ENCODE assay signal across 1 cellular context in the genomic region with DNA sequence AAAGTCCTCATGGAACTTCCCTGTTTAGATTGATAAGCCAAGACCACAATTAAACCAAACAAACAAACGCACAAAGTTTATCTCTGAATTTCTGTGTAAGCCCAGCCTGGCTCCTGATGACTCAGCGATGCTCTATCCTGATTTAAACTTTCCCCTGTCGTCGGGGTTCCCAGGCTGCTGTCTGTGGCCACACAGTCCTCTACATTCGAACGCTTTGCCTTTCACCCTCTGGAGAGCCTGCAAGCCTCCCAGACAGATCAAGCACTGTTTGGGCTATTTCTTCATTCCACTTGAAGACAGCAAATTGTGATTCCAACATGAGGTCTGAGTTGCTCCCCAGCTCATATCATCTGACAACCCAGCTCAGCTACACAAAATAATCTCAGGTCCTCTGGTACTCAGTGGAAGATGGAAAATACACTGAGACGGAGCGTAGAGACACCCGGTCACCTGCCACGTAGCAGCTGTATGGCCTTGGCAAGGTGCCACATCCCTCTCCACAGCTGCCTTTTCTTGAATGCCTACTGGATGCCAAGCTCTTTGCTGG.
A peak's percentile ranks its signal among the peaks of the same experiment; 100 is the strongest.
TF ChIP-seq lines count a peak whose summit lies in the region.

No MANE protein-coding gene starts in this region.

TF ChIP-seq in IMR-90, 13 proteins besides CTCF, POLR2A, EP300 and RAD21:
- TF ChIP-seq NFE2L2 (IDR thresholded peaks at IDR 0.05; ENCODE audit: low read depth, low read length) (peak; percentile 71), BHLHE40 (IDR thresholded peaks at IDR 0.05; ENCODE audit: low read depth, low read length) (no peak), CEBPB (IDR thresholded peaks at IDR 0.05; ENCODE audit: low read depth, low read length) (no peak), FOS (IDR thresholded peaks at IDR 0.05; ENCODE audit: low read depth, low read length) (peak; percentile 53; the same call in 1 of the 2 replicates), RCOR1 (IDR thresholded peaks at IDR 0.05; ENCODE audit: insufficient replicate concordance, low read length) (no peak), MAZ (IDR thresholded peaks at IDR 0.05; ENCODE audit: borderline replicate concordance, low read depth, low read length) (no peak), USF2 (IDR thresholded peaks at IDR 0.05; ENCODE audit: low read depth, low read length) (no peak), CHD1 (IDR thresholded peaks at IDR 0.05; ENCODE audit: low read depth, low read length) (no peak), RFX5 (IDR thresholded peaks at IDR 0.05; ENCODE audit: low read depth, low read length) (no peak), SMC3 (IDR thresholded peaks at IDR 0.05; ENCODE audit: low read depth, low read length) (no peak), MXI1 (IDR thresholded peaks at IDR 0.05; ENCODE audit: borderline replicate concordance, low read depth, low read length) (no peak), MAFK (IDR thresholded peaks at IDR 0.05; ENCODE audit: low read depth, low read length) (peak; percentile 39; the same call in 1 of the 2 replicates)
- TF ChIP-seq, protein P1, sequence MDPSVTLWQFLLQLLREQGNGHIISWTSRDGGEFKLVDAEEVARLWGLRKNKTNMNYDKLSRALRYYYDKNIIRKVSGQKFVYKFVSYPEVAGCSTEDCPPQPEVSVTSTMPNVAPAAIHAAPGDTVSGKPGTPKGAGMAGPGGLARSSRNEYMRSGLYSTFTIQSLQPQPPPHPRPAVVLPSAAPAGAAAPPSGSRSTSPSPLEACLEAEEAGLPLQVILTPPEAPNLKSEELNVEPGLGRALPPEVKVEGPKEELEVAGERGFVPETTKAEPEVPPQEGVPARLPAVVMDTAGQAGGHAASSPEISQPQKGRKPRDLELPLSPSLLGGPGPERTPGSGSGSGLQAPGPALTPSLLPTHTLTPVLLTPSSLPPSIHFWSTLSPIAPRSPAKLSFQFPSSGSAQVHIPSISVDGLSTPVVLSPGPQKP (IDR thresholded peaks at IDR 0.05; ENCODE audit: borderline replicate concordance, low read depth, low read length): no peak
